In the genomic region with DNA sequence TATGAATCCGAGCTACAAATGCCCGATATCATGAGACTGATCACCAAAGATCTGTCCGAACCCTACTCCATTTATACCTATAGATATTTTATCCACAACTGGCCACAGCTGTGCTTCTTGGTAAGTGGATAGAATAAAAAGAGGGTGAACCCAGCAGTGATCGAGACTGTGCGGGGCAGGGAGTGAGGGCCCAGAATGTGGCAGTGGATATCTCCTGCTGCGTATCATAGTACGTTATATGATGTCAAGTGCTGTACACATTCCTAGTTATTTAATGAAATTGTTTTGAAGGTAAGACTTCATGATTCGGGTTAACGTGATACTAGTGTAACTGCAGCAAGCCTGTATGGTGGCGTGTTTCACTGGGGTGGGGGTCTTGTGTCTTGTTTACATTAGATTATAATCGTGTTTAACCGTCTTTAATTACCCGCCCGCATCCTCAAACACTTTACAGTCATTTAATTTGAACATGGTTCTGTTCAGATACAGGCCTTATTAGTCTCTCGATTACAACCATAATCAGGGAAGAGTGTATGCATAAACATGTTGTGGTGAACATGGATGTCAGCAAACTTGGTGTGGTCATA, we compare ENCODE assay signal across 8 cellular contexts. TPM values are rescaled to one million over a fixed set of nuclear protein-coding genes. Genes with fewer than 3 reads are reported as not detected.
DNase-seq lines count a peak whose midpoint lies in the region; ATAC-seq and TF ChIP-seq lines count a peak whose summit lies in the region.

No MANE protein-coding gene starts in this region.

- H3K4me1 Mint-ChIP-seq in activated T-cell treated with anti-CD3 and anti-CD28 coated beads, Interleukin-2, amount 50 U/mL, for 72 hours (ENCODE audit: low read depth): peaks cover 46% of the 10 kb centered on the region
- H3K4me1 Mint-ChIP-seq in stimulated activated naive CD8-positive, alpha-beta T cell treated with anti-CD3 and anti-CD28 coated beads, Interleukin-15, amount 100 ng/mL, for 72 hours: peaks cover 39% of the 10 kb centered on the region

- H3K4me1 ChIP-seq in heart right ventricle (peaks cover 3 to 46% (median 39%) of the 10 kb centered on the region in 9 donors), iPS-20b (ENCODE audit: insufficient read depth, low read length) (peaks cover 7% of the 10 kb centered on the region; the same call in 1 of the 2 replicates)

- TF ChIP-seq CTCF in heart right ventricle (IDR thresholded peaks at IDR 0.05) (no peak), GM10266 (IDR thresholded peaks at IDR 0.05; ENCODE audit: control insufficient read depth, insufficient read depth, low read depth, missing control alignments) (no peak)

- ATAC-seq in heart right ventricle: no peak
- no peak for ATAC-seq in left ventricle myocardium superior
- ATAC-seq in activated T-cell treated with anti-CD3 and anti-CD28 coated beads, Interleukin-2, amount 50 U/mL, for 72 hours (replicated peaks in 1 of 2): no peak
- no peak for ATAC-seq in stimulated activated naive CD8-positive, alpha-beta T cell treated with anti-CD3 and anti-CD28 coated beads, Interleukin-15, amount 100 ng/mL, for 72 hours
- no peak for ATAC-seq in GM21390 (IDR thresholded peaks at IDR 0.05; ENCODE audit: unreplicated experiment)
- no peak for ATAC-seq in HG03469 (IDR thresholded peaks at IDR 0.05; ENCODE audit: unreplicated experiment)

- intact Hi-C loops in heart right ventricle (cut with DNase I): loop anchor here in 1 of 10 donors (10.0 kb wide), 1 partner anchor 127 kb away; a partner anchor contains a TSS
- intact Hi-C loops in left ventricle myocardium superior (cut with micrococcal nuclease): no loop called here

- H3K36me3 ChIP-seq in heart right ventricle (peaks cover 0 to 16% (median 0%) of the 10 kb centered on the region in 9 donors), iPS-20b (ENCODE audit: insufficient read depth, low read depth, low read length) (peaks cover 17% of the 10 kb centered on the region; the same call in 1 of the 2 replicates)

- 19 to 25% methylated on average over 15 of the region's 15 CpGs for WGBS in heart right ventricle, 2 donors

- peak overlapping the region; percentile 84; the same call in 1 of the 2 replicates for H3K9ac ChIP-seq in iPS-20b (ENCODE audit: low read depth, low read length)

- H3K9me3 ChIP-seq in heart right ventricle (no peaks in the 10 kb centered on the region), iPS-20b (ENCODE audit: insufficient read depth, low read depth, low read length) (no peaks in the 10 kb centered on the region)

- DNase-seq in heart right ventricle (no peak), left ventricle myocardium superior (no peak), GM10266 (ENCODE audit: extremely low spot score) (no peak)
- DNase-seq in activated T-cell treated with anti-CD3 and anti-CD28 coated beads, Interleukin-2, amount 50 U/mL, for 72 hours: no peak
- DNase-seq in stimulated activated naive CD8-positive, alpha-beta T cell treated with anti-CD3 and anti-CD28 coated beads, Interleukin-15, amount 100 ng/mL, for 72 hours: no peak

- peak overlapping the region in 9 of 10 donors; percentile 85 to 92 (median 88) for H3K27ac ChIP-seq in heart right ventricle
- no peak overlapping the region for H3K27ac ChIP-seq in iPS-20b (ENCODE audit: low read length)

- H3K36me3 Mint-ChIP-seq in activated T-cell treated with anti-CD3 and anti-CD28 coated beads, Interleukin-2, amount 50 U/mL, for 72 hours (ENCODE audit: insufficient read depth in 2 of 2): peaks cover 1 to 7% of the 10 kb centered on the region in 2 donors

- no peaks in the 10 kb centered on the region for H3K9me3 Mint-ChIP-seq in activated T-cell treated with anti-CD3 and anti-CD28 coated beads, Interleukin-2, amount 50 U/mL, for 72 hours
- H3K9me3 Mint-ChIP-seq in stimulated activated naive CD8-positive, alpha-beta T cell treated with anti-CD3 and anti-CD28 coated beads, Interleukin-15, amount 100 ng/mL, for 72 hours: no peaks in the 10 kb centered on the region

- H3K4me3 ChIP-seq in heart right ventricle (peak overlapping the region; percentile 80 to 94 (median 90)), iPS-20b (ENCODE audit: low read length) (peak overlapping the region; percentile 82)

- H3K27me3 ChIP-seq in heart right ventricle: no peaks in the 10 kb centered on the region
- H3K27me3 ChIP-seq in iPS-20b (ENCODE audit: insufficient read depth, low read length): no peaks in the 10 kb centered on the region

- peak overlapping the region; percentile 63 for H3K27ac Mint-ChIP-seq in activated T-cell treated with anti-CD3 and anti-CD28 coated beads, Interleukin-2, amount 50 U/mL, for 72 hours
- peak overlapping the region; percentile 74 to 91 for H3K27ac Mint-ChIP-seq in stimulated activated naive CD8-positive, alpha-beta T cell treated with anti-CD3 and anti-CD28 coated beads, Interleukin-15, amount 100 ng/mL, for 72 hours

- no peaks in the 10 kb centered on the region for H3K27me3 Mint-ChIP-seq in activated T-cell treated with anti-CD3 and anti-CD28 coated beads, Interleukin-2, amount 50 U/mL, for 72 hours (ENCODE audit: low read depth)
- no peaks in the 10 kb centered on the region for H3K27me3 Mint-ChIP-seq in stimulated activated naive CD8-positive, alpha-beta T cell treated with anti-CD3 and anti-CD28 coated beads, Interleukin-15, amount 100 ng/mL, for 72 hours

- peak overlapping the region; percentile 89 to 98 for H3K4me3 Mint-ChIP-seq in activated T-cell treated with anti-CD3 and anti-CD28 coated beads, Interleukin-2, amount 50 U/mL, for 72 hours
- peak overlapping the region; percentile 83 to 87 for H3K4me3 Mint-ChIP-seq in stimulated activated naive CD8-positive, alpha-beta T cell treated with anti-CD3 and anti-CD28 coated beads, Interleukin-15, amount 100 ng/mL, for 72 hours

RNA-seq across cellular contexts. Expression of a gene that starts 1.3 kb away (rescaled TPM):
- total RNA-seq in heart right ventricle (10 to 100 TPM; 23.5 to 30.7 (median 27.1) TPM), left ventricle myocardium superior (25.8 TPM)
- 1 to 10 TPM; 2.8 to 8.3 TPM for polyA plus RNA-seq in heart right ventricle
- 10 to 100 TPM; 19.8 to 25.6 TPM for total RNA-seq in activated T-cell treated with anti-CD3 and anti-CD28 coated beads, Interleukin-2, amount 50 U/mL, for 72 hours
